Comparison of ENCODE assay signal across 13 cellular contexts in genomic region chr12:6124411-6125151, GRCh38. TPM values are rescaled to one million over a fixed set of nuclear protein-coding genes. Genes with fewer than 3 reads are reported as not detected.
DNase-seq lines count a peak whose midpoint lies in the region; ATAC-seq and TF ChIP-seq lines count a peak whose summit lies in the region.
"Had no signal": no experiment of that assay in that cellular context is flagged by ENCODE, and none has a peak within 500 bp of the region (broad histone marks: within the 10 kb centered on the region; RNA-seq: fewer than 3 reads in every experiment).

TSS of gene VWF (minus strand) at chr12:6124670. CDS start at chr12:6123196, 1,474 bp downstream.

- no peaks in the 10 kb centered on the region for H3K9me3 Mint-ChIP-seq in activated T-cell treated with anti-CD3 and anti-CD28 coated beads, Interleukin-2, amount 50 U/mL, for 24 hours
- no peaks in the 10 kb centered on the region for H3K9me3 Mint-ChIP-seq in activated T-cell treated with anti-CD3 and anti-CD28 coated beads, Interleukin-2, amount 50 U/mL, for 72 hours
- H3K9me3 Mint-ChIP-seq: activated T-helper 2 cell treated with anti-CD3 and anti-CD28 coated beads, Interferon-gamma antibody, Interleukin-2, Interleukin-4, amounts not matched to agents 10 μg/mL and 5 μg/mL and 100 μg/mL, durations not matched to agents 14 hours and 24 hours and 36 hours; effector memory CD8-positive, alpha-beta T cell; immature natural killer cell had no signal

- H3K4me3 Mint-ChIP-seq in activated T-cell treated with anti-CD3 and anti-CD28 coated beads, Interleukin-2, amount 50 U/mL, for 24 hours, result no peak within 1 kb of the TSS
- no peak within 1 kb of the TSS for H3K4me3 Mint-ChIP-seq in activated T-cell treated with anti-CD3 and anti-CD28 coated beads, Interleukin-2, amount 50 U/mL, for 72 hours
- H3K4me3 Mint-ChIP-seq: effector memory CD8-positive, alpha-beta T cell; immature natural killer cell had no signal

- TF ChIP-seq CTCF in prostate gland (IDR thresholded peaks at IDR 0.05) (no peak), hepatocyte (IDR thresholded peaks at IDR 0.05; ENCODE audit: poor library complexity) (no peak)

- intact Hi-C loops in right cardiac atrium (cut with DNase I), result loop anchor here in 2 of 4 donors (5.0 kb wide), 2 partner anchors 42 to 48 kb away; no protein-coding TSS in a partner anchor
- intact Hi-C loops in prostate gland (cut with DNase I), result no loop called here

- H2AFZ ChIP-seq in hepatocyte, result no peak within 1 kb of the TSS

- H3K27ac Mint-ChIP-seq in activated T-cell treated with anti-CD3 and anti-CD28 coated beads, Interleukin-2, amount 50 U/mL, for 24 hours, result peak within 1 kb of the TSS; percentile 22
- no peak within 1 kb of the TSS for H3K27ac Mint-ChIP-seq in activated T-cell treated with anti-CD3 and anti-CD28 coated beads, Interleukin-2, amount 50 U/mL, for 72 hours
- H3K27ac Mint-ChIP-seq: activated T-helper 2 cell treated with anti-CD3 and anti-CD28 coated beads, Interferon-gamma antibody, Interleukin-2, Interleukin-4, amounts not matched to agents 10 μg/mL and 5 μg/mL and 100 μg/mL, durations not matched to agents 14 hours and 24 hours and 36 hours; effector memory CD8-positive, alpha-beta T cell; immature natural killer cell had no signal

- H3K27me3 ChIP-seq in right cardiac atrium (ENCODE audit: control insufficient read depth, insufficient read depth) (no peaks in the 10 kb centered on the region), prostate gland (replicated peaks; ENCODE audit: insufficient read depth) (no peaks in the 10 kb centered on the region), hepatocyte (no peaks in the 10 kb centered on the region)

- no peaks in the 10 kb centered on the region for H3K36me3 Mint-ChIP-seq in activated T-cell treated with anti-CD3 and anti-CD28 coated beads, Interleukin-2, amount 50 U/mL, for 24 hours (ENCODE audit: low read depth)
- no peaks in the 10 kb centered on the region for H3K36me3 Mint-ChIP-seq in activated T-cell treated with anti-CD3 and anti-CD28 coated beads, Interleukin-2, amount 50 U/mL, for 72 hours (ENCODE audit: insufficient read depth in 2 of 2)
- H3K36me3 Mint-ChIP-seq: immature natural killer cell had no signal

- no peak for TF ChIP-seq POLR2A in prostate gland (IDR thresholded peaks at IDR 0.05)

- H3K79me2 ChIP-seq in hepatocyte, result no peaks in the 10 kb centered on the region

- H3K4me1 Mint-ChIP-seq in activated T-cell treated with anti-CD3 and anti-CD28 coated beads, Interleukin-2, amount 50 U/mL, for 24 hours (ENCODE audit: low read depth), result no peaks in the 10 kb centered on the region
- H3K4me1 Mint-ChIP-seq in activated T-cell treated with anti-CD3 and anti-CD28 coated beads, Interleukin-2, amount 50 U/mL, for 72 hours (ENCODE audit: low read depth), result no peaks in the 10 kb centered on the region
- H3K4me1 Mint-ChIP-seq: immature natural killer cell had no signal

- no peak for DNase-seq in activated T-cell treated with anti-CD3 and anti-CD28 coated beads, Interleukin-2, amount 50 U/mL, for 24 hours
- no peak for DNase-seq in activated T-cell treated with anti-CD3 and anti-CD28 coated beads, Interleukin-2, amount 50 U/mL, for 72 hours
- DNase-seq in right cardiac atrium (peak in 1 of 3 donors; percentile 46), prostate gland (ENCODE audit: low spot score) (no peak), NCI-H345 (lab: John Stamatoyannopoulos, UW) (no peak), NCI-H1436 (lab: John Stamatoyannopoulos, UW) (no peak), hepatocyte (ENCODE audit: low spot score) (no peak), kidney tubule cell (ENCODE audit: low spot score) (no peak)
- DNase-seq: effector memory CD8-positive, alpha-beta T cell; immature natural killer cell; NCI-H1092 had no signal

- no peaks in the 10 kb centered on the region for H3K9me2 ChIP-seq in hepatocyte (replicated peaks; ENCODE audit: insufficient read depth)

- 60% methylated on average over 5 of the region's 5 CpGs for WGBS in right cardiac atrium
- WGBS in prostate gland, result 60% methylated on average over 5 of the region's 5 CpGs
- 62% methylated on average over 5 of the region's 5 CpGs for WGBS in hepatocyte (ENCODE audit: low lambda C conversion rate, missing lambda C conversion rate)

- H3K27ac ChIP-seq in right cardiac atrium (ENCODE audit: low read length), result peak within 1 kb of the TSS; percentile 79
- peak within 1 kb of the TSS in 1 of 2 donors; percentile 18 for H3K27ac ChIP-seq in prostate gland
- H3K27ac ChIP-seq in hepatocyte, result no peak within 1 kb of the TSS

- H3K9me3 ChIP-seq in right cardiac atrium (ENCODE audit: control insufficient read depth, low read length) (no peaks in the 10 kb centered on the region), prostate gland (no peaks in the 10 kb centered on the region), hepatocyte (ENCODE audit: low read depth) (no peaks in the 10 kb centered on the region)

- H3K4me3 ChIP-seq in right cardiac atrium (ENCODE audit: low read length), result peak within 1 kb of the TSS; percentile 73
- H3K4me3 ChIP-seq in prostate gland, result peak within 1 kb of the TSS in 1 of 2 donors; percentile 8
- H3K4me3 ChIP-seq in hepatocyte, result no peak within 1 kb of the TSS

- H3K27me3 Mint-ChIP-seq in activated T-cell treated with anti-CD3 and anti-CD28 coated beads, Interleukin-2, amount 50 U/mL, for 24 hours, result no peaks in the 10 kb centered on the region
- peaks cover 1% of the 10 kb centered on the region for H3K27me3 Mint-ChIP-seq in activated T-cell treated with anti-CD3 and anti-CD28 coated beads, Interleukin-2, amount 50 U/mL, for 72 hours (ENCODE audit: low read depth)

- no peaks in the 10 kb centered on the region for H3K4me1 ChIP-seq in right cardiac atrium (ENCODE audit: control insufficient read depth, insufficient read depth, low read length)
- no peaks in the 10 kb centered on the region for H3K4me1 ChIP-seq in prostate gland (replicated peaks)
- no peaks in the 10 kb centered on the region for H3K4me1 ChIP-seq in hepatocyte (ENCODE audit: insufficient read depth)

- ATAC-seq in activated T-cell treated with anti-CD3 and anti-CD28 coated beads, Interleukin-2, amount 50 U/mL, for 72 hours (replicated peaks in 1 of 2), result no peak
- ATAC-seq in right cardiac atrium, result peak; percentile 76 to 83
- ATAC-seq: effector memory CD8-positive, alpha-beta T cell had no signal

- H3K4me2 ChIP-seq in hepatocyte, result no peak within 1 kb of the TSS

- no peaks in the 10 kb centered on the region for H4K20me1 ChIP-seq in hepatocyte (ENCODE audit: insufficient read depth, poor library complexity, severe bottlenecking)

- no peaks in the 10 kb centered on the region for H3K36me3 ChIP-seq in prostate gland
- H3K36me3 ChIP-seq in hepatocyte (replicated peaks; ENCODE audit: insufficient read depth, low read depth), result no peaks in the 10 kb centered on the region

RNA-seq across cellular contexts. Expression of gene VWF, which starts in this region (rescaled TPM):
- under 1 TPM; 0.02 TPM for total RNA-seq in activated T-cell treated with anti-CD3 and anti-CD28 coated beads, Interleukin-2, amount 50 U/mL, for 72 hours
- total RNA-seq in right cardiac atrium (100 to 1,000 TPM; 144 to 388 (median 269) TPM), prostate gland (100 to 1,000 TPM in 1 of 2 donors, 10 to 100 TPM in 1; 55.0 to 193 TPM), hepatocyte (0.04 and 0.20 TPM in 2 replicates)
- polyA plus RNA-seq in right cardiac atrium (181 TPM), hepatocyte (0.77 TPM in 1 of 2 replicates, not detected in the other)
- total RNA-seq: activated T-helper 2 cell treated with anti-CD3 and anti-CD28 coated beads, Interferon-gamma antibody, Interleukin-2, Interleukin-4, amounts not matched to agents 10 μg/mL and 5 μg/mL and 100 μg/mL, durations not matched to agents 14 hours and 24 hours and 36 hours; Daoy had no signal

Comparison
In these comparisons a context has a peak if more than half of its experiments do, and no peak if none do; other contexts are left out.
1. RNA of gene VWF (total RNA-seq): 144 to 388 TPM in right cardiac atrium and 55.0 to 193 TPM in prostate gland; 0.04 to 0.20 TPM in hepatocyte and 0.02 TPM in activated T-cell treated with anti-CD3 and anti-CD28 coated beads, Interleukin-2, amount 50 U/mL, for 72 hours; every median in the first group is over 10 times any median in the second.
2. RNA of gene VWF (polyA plus RNA-seq): 181 TPM in right cardiac atrium (single experiment); 0.77 TPM in hepatocyte; every median in the first group is over 100 times any median in the second.
3. ATAC-seq: peak in right cardiac atrium (2 of 2); none in activated T-cell treated with anti-CD3 and anti-CD28 coated beads, Interleukin-2, amount 50 U/mL, for 72 hours (0 of 2).